In the genomic region with DNA sequence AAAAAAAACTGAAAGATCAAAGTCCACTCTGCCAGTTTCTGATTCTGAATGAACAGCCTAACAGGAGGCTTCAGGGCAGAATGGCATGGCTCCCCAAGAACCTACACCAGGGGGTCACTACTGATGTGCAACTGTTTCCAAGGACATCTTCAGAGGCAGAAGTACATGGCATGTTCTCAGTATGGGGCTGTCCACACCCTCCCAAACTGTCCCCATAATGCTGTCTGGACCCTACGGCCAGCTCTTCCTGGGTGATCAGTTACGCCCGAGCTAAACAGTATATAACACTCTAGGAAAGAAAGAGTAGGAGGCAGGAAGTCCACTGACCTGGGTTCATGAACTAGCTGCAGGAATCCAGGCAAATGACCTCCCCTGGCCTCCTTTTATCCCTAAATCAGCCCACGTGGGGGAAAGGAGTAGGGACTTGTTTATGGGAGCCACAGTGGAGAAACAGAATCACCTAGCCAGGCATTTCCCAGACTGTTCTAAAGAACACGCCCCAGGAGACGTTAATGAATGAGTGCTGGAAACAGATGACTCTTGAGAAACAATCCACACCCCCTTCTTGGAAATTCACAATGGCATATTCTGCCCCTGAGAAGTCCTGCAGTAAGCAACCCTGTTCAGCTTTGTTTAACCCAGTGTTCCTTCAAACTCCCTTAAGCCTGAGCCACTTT, we compare ENCODE assay signal across 8 cellular contexts. TPM values are rescaled to one million over a fixed set of nuclear protein-coding genes. Genes with fewer than 3 reads are reported as not detected.
DNase-seq lines count a peak whose midpoint lies in the region; ATAC-seq and TF ChIP-seq lines count a peak whose summit lies in the region.

No MANE protein-coding gene starts in this region.

- CTCF ChIA-PET in activated CD8-positive, alpha-beta memory T cell treated with anti-CD3 and anti-CD28 coated beads, Interleukin-2, amount 10 ng/mL, durations not matched to agents 7 days and 5 days (lab: Charles Lee), result interaction anchor here (0.6 to 15.3 kb wide), 11 partner anchors 10 to 495 kb away, joined by 3 to 243 read pairs (median 5); partner anchors contain the start of genes AAMP, CATIP and PNKD
- CTCF ChIA-PET in mammary epithelial cell (lab: Charles Lee; ENCODE audit: low non-redundant PET), result interaction anchor here (0.6 kb wide), 1 partner anchor 302 kb away, joined by 3 read pairs; no protein-coding TSS in a partner anchor

- DNase-seq in activated CD8-positive, alpha-beta memory T cell treated with anti-CD3 and anti-CD28 coated beads, Interleukin-2, amount 10 ng/mL, durations not matched to agents 7 days and 5 days, result no peak
- no peak for DNase-seq in activated CD8-positive, alpha-beta memory T cell treated with anti-CD3 and anti-CD28 coated beads for 24 hours
- peak; percentile 88 for DNase-seq in mammary epithelial cell
- no peak for DNase-seq in memory B cell (ENCODE audit: low spot score in 2 of 2)
- peak; percentile 65 to 68 for DNase-seq in tibial artery
- DNase-seq in NCI-H2196 treated with DMSO at 0.1 percent for 48 hours (lab: John Stamatoyannopoulos, UW; ENCODE audit: unreplicated experiment), result no peak

- intact Hi-C loops in mammary epithelial cell (cut with micrococcal nuclease), result no loop called here
- intact Hi-C loops in tibial artery (cut with DNase I; ENCODE audit: low total_unique reads), result loop anchor here (5.0 kb wide), 1 partner anchor 108 kb away; the partner anchor contains the start of gene CTDSP1

- H3K4me3 ChIP-seq in mammary epithelial cell (replicated peaks in 1 of 3; ENCODE audit: insufficient read depth in 1 of 3, low read depth in 2 of 3, low read length in 3 of 3) (peak overlapping the region; percentile 66 to 98 (median 85)), tibial artery (peak overlapping the region; percentile 89 to 96)

- H3K36me3 ChIP-seq in mammary epithelial cell (ENCODE audit: insufficient read depth, low read length) (no peaks in the 10 kb centered on the region), tibial artery (no peaks in the 10 kb centered on the region)

- H3K9me3 ChIP-seq in mammary epithelial cell (replicated peaks; ENCODE audit: insufficient read depth, low read length) (no peaks in the 10 kb centered on the region), tibial artery (no peaks in the 10 kb centered on the region)

- no peaks in the 10 kb centered on the region for H3K9me3 Mint-ChIP-seq in activated CD8-positive, alpha-beta memory T cell treated with anti-CD3 and anti-CD28 coated beads, Interleukin-2, amount 10 ng/mL, durations not matched to agents 7 days and 5 days (ENCODE audit: low read depth)
- no peaks in the 10 kb centered on the region for H3K9me3 Mint-ChIP-seq in memory B cell

- peaks cover 79% of the 10 kb centered on the region for H3K4me1 Mint-ChIP-seq in activated CD8-positive, alpha-beta memory T cell treated with anti-CD3 and anti-CD28 coated beads, Interleukin-2, amount 10 ng/mL, durations not matched to agents 7 days and 5 days
- H3K4me1 Mint-ChIP-seq in memory B cell, result peaks cover 68% of the 10 kb centered on the region

- peak overlapping the region; percentile 91 for H3K27ac Mint-ChIP-seq in activated CD8-positive, alpha-beta memory T cell treated with anti-CD3 and anti-CD28 coated beads, Interleukin-2, amount 10 ng/mL, durations not matched to agents 7 days and 5 days
- peak overlapping the region; percentile 90 for H3K27ac Mint-ChIP-seq in memory B cell

- no peaks in the 10 kb centered on the region for H4K20me1 ChIP-seq in mammary epithelial cell (ENCODE audit: insufficient read depth, low read length)

- in situ Hi-C loops in mammary epithelial cell (cut with MboI; ENCODE audit: low sequenced_read_pairs in 2 of 2), result no loop called here

- TF ChIP-seq CTCF in mammary epithelial cell (conservative IDR thresholded peaks at IDR 0.05 in 1 of 2, IDR thresholded peaks at IDR 0.05 in 1 of 2; ENCODE audit: extremely low read depth in 1 of 2, insufficient read depth in 1 of 2, low read depth in 1 of 2, low read length in 2 of 2) (no peak), tibial artery (IDR thresholded peaks at IDR 0.05) (no peak)

- H3K27me3 ChIP-seq in mammary epithelial cell (ENCODE audit: insufficient read depth, low read length) (no peaks in the 10 kb centered on the region), tibial artery (no peaks in the 10 kb centered on the region)

- no peak overlapping the region for H2AFZ ChIP-seq in mammary epithelial cell (ENCODE audit: low read depth, low read length)

- peaks cover 3% of the 10 kb centered on the region for H3K36me3 Mint-ChIP-seq in activated CD8-positive, alpha-beta memory T cell treated with anti-CD3 and anti-CD28 coated beads, Interleukin-2, amount 10 ng/mL, durations not matched to agents 7 days and 5 days
- peaks cover 4% of the 10 kb centered on the region for H3K36me3 Mint-ChIP-seq in memory B cell

- dilution Hi-C loops in mammary epithelial cell (cut with HindIII; ENCODE audit: low sequenced_read_pairs), result no loop called here

- BruUV-seq in mammary epithelial cell (replicated peaks; lab: Mats Ljungman, UMichigan), result no TSS peak

- WGBS in mammary epithelial cell (ENCODE audit: low coverage, missing lambda C conversion rate), result 26% methylated on average over 6 of the region's 6 CpGs

- H3K27me3 Mint-ChIP-seq in activated CD8-positive, alpha-beta memory T cell treated with anti-CD3 and anti-CD28 coated beads, Interleukin-2, amount 10 ng/mL, durations not matched to agents 7 days and 5 days, result no peaks in the 10 kb centered on the region
- no peaks in the 10 kb centered on the region for H3K27me3 Mint-ChIP-seq in memory B cell

- no peak for ATAC-seq in activated CD8-positive, alpha-beta memory T cell treated with anti-CD3 and anti-CD28 coated beads, Interleukin-2, amount 10 ng/mL, durations not matched to agents 7 days and 5 days
- ATAC-seq in memory B cell (ENCODE audit: low read depth) (no peak), HG03354 (IDR thresholded peaks at IDR 0.05; ENCODE audit: poor library complexity, severe bottlenecking, unreplicated experiment) (no peak), HG02973 (IDR thresholded peaks at IDR 0.05; ENCODE audit: unreplicated experiment) (no peak)

- H3K4me3 Mint-ChIP-seq in activated CD8-positive, alpha-beta memory T cell treated with anti-CD3 and anti-CD28 coated beads, Interleukin-2, amount 10 ng/mL, durations not matched to agents 7 days and 5 days, result peak overlapping the region; percentile 86
- H3K4me3 Mint-ChIP-seq in memory B cell, result peak overlapping the region; percentile 92

- peak overlapping the region; percentile 84 for H3K4me2 ChIP-seq in mammary epithelial cell (ENCODE audit: insufficient read depth, low read depth, low read length)

- peak overlapping the region; percentile 93 for H3K27ac ChIP-seq in mammary epithelial cell (ENCODE audit: insufficient read depth, low read depth, low read length)
- H3K27ac ChIP-seq in tibial artery, result peak overlapping the region; percentile 99

- peaks cover 67% of the 10 kb centered on the region for H3K79me2 ChIP-seq in mammary epithelial cell (ENCODE audit: insufficient read depth, low read length)

- H3K9ac ChIP-seq in mammary epithelial cell (ENCODE audit: insufficient read depth, low read length), result peak overlapping the region; percentile 98

- H3K4me1 ChIP-seq in mammary epithelial cell (ENCODE audit: insufficient read depth, low read length) (peaks cover 71% of the 10 kb centered on the region), tibial artery (peaks cover 1 to 82% (median 74%) of the 10 kb centered on the region in 4 donors)

RNA-seq across cellular contexts. Expression of gene TMBIM1, which starts 2.5 kb away (rescaled TPM):
- 10 to 100 TPM; 51.5 to 72.4 TPM for total RNA-seq in activated CD8-positive, alpha-beta memory T cell treated with anti-CD3 and anti-CD28 coated beads, Interleukin-2, amount 10 ng/mL, durations not matched to agents 7 days and 5 days
- total RNA-seq in mammary epithelial cell, result 100 to 1,000 TPM; 260 to 312 TPM
- polyA plus RNA-seq in mammary epithelial cell, result 349 TPM
- polyA minus RNA-seq in mammary epithelial cell, result 644 TPM

RNA-seq across cellular contexts. Expression of gene PNKD, which starts 19.5 kb away (rescaled TPM):
- total RNA-seq in activated CD8-positive, alpha-beta memory T cell treated with anti-CD3 and anti-CD28 coated beads, Interleukin-2, amount 10 ng/mL, durations not matched to agents 7 days and 5 days, result 10 to 100 TPM; 37.6 to 40.7 TPM
- total RNA-seq in mammary epithelial cell, result 10 to 100 TPM; 15.7 to 29.8 TPM
- polyA plus RNA-seq in mammary epithelial cell, result 33.4 TPM
- polyA minus RNA-seq in mammary epithelial cell, result 61.1 TPM

RNA-seq across cellular contexts. Expression of gene AAMP, which starts 19.8 kb away (rescaled TPM):
- 10 to 100 TPM; 49.5 to 61.4 TPM for total RNA-seq in activated CD8-positive, alpha-beta memory T cell treated with anti-CD3 and anti-CD28 coated beads, Interleukin-2, amount 10 ng/mL, durations not matched to agents 7 days and 5 days
- total RNA-seq in mammary epithelial cell, result 10 to 100 TPM; 80.2 to 87.6 TPM
- polyA plus RNA-seq in mammary epithelial cell, result 112 TPM
- 85.9 TPM for polyA minus RNA-seq in mammary epithelial cell

RNA-seq across cellular contexts. Expression of gene GPBAR1, which starts 29.0 kb away (rescaled TPM):
- total RNA-seq in activated CD8-positive, alpha-beta memory T cell treated with anti-CD3 and anti-CD28 coated beads, Interleukin-2, amount 10 ng/mL, durations not matched to agents 7 days and 5 days, result under 1 TPM; 0.73 to 0.82 TPM
- under 1 TPM; 0.49 to 0.83 TPM for total RNA-seq in mammary epithelial cell
- 0.03 TPM for polyA plus RNA-seq in mammary epithelial cell
- polyA minus RNA-seq in mammary epithelial cell, result not detected

Comparison
In these comparisons a context has a peak if more than half of its experiments do, and no peak if none do; other contexts are left out.
1. DNase-seq: peak in mammary epithelial cell (single experiment) and tibial artery (2 of 2); none in activated CD8-positive, alpha-beta memory T cell treated with anti-CD3 and anti-CD28 coated beads, Interleukin-2, amount 10 ng/mL, durations not matched to agents 7 days and 5 days (single experiment), activated CD8-positive, alpha-beta memory T cell treated with anti-CD3 and anti-CD28 coated beads for 24 hours (single experiment), memory B cell (0 of 2) and NCI-H2196 treated with DMSO at 0.1 percent for 48 hours (single experiment).